In the genomic region with DNA sequence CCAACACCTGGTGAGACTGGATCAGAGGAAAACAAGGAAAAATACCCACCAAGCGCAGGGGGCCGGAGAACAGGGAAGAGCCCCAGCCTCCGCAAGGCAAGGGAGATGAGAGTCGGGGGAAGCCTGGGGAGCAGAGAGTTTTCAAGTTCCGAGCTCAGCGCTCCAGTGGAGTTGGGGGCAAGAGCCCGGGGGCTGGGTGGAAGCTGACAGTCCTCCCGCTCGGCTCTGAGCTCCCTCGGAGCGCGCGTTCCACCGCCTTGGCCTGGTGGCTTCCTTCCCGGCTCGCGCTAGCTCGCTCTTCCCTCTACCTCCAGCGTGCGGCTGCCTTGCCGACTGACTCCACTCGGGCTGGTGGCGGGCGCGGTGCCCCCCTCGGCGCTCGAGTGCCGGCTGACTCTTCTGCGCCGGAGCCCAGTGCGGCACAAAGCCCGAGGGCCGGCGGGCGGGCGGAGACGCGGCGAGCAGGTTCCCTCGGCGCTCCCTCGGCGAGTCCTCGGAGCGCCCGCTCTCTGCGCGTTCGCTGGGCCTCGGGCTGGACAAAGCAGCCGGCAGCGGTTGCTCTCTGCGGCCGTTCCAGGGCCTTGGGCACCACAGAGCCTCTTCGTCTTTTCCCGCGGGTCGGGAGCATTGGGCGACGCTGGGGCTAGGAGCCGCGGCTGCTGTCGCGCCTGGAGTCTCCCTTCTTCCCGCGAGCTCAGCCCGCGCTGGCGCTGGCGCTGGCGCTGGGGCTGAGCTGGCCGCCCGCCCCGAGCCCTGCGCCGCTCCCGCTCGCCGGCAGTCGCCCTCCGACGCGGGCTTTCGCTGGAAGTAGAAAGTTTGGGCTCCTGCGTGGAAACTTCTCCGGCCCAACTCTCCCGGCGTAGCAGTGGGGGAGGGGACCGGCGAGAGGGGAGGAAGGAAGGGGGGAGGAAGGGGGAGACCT, we compare ENCODE assay signal across 9 cellular contexts. TPM values are rescaled to one million over a fixed set of nuclear protein-coding genes. Genes with fewer than 3 reads are reported as not detected.
DNase-seq lines count a peak whose midpoint lies in the region; ATAC-seq and TF ChIP-seq lines count a peak whose summit lies in the region.
"Had no signal": no experiment of that assay in that cellular context is flagged by ENCODE, and none has a peak within 500 bp of the region (broad histone marks: within the 10 kb centered on the region; RNA-seq: fewer than 3 reads in every experiment).

No MANE protein-coding gene starts in this region.

- no peak overlapping the region for H2BK15ac ChIP-seq in mesendoderm (replicated peaks; ENCODE audit: low read depth)

- H3K27ac ChIP-seq in colonic mucosa (no peak overlapping the region), mesendoderm (ENCODE audit: low read depth, low read length) (no peak overlapping the region)

- H3K4me3 ChIP-seq in colonic mucosa (peak overlapping the region; percentile 16), mesendoderm (ENCODE audit: low read length) (no peak overlapping the region)

- H3K27me3 ChIP-seq in colonic mucosa (peaks cover 97% of the 10 kb centered on the region), mesendoderm (ENCODE audit: insufficient read depth, low read length, poor library complexity) (peaks cover 79% of the 10 kb centered on the region)

- CTCF ChIA-PET in activated CD4-positive, alpha-beta T cell treated with anti-CD3 and anti-CD28 coated beads for 36 hours (lab: Charles Lee) = interaction anchor here (1.1 to 2.1 kb wide), 2 partner anchors 9 to 10 kb away, joined by 3 to 4 read pairs; no protein-coding TSS in a partner anchor

- no peak overlapping the region for H2BK5ac ChIP-seq in mesendoderm (ENCODE audit: low read length)

- no peak overlapping the region for H4K5ac ChIP-seq in mesendoderm (ENCODE audit: low read length)

- no peak overlapping the region for H3K23ac ChIP-seq in mesendoderm (ENCODE audit: low read length)

- no peak overlapping the region for H3K27ac Mint-ChIP-seq in activated CD4-positive, alpha-beta T cell treated with anti-CD3 and anti-CD28 coated beads for 36 hours

- peaks cover 33% of the 10 kb centered on the region for H3K4me1 ChIP-seq in colonic mucosa
- peaks cover 9% of the 10 kb centered on the region for H3K4me1 ChIP-seq in mesendoderm (ENCODE audit: control insufficient read depth, low read depth, low read length)

- no peak overlapping the region for H3K4ac ChIP-seq in mesendoderm (ENCODE audit: low read depth, low read length)

- H3K4me3 Mint-ChIP-seq in activated CD4-positive, alpha-beta T cell treated with anti-CD3 and anti-CD28 coated beads for 36 hours = peak overlapping the region; percentile 60

- no peaks in the 10 kb centered on the region for H3K79me2 ChIP-seq in mesendoderm (ENCODE audit: control insufficient read depth, insufficient read depth, low read length)

- ATAC-seq in activated CD4-positive, alpha-beta T cell treated with anti-CD3 and anti-CD28 coated beads for 36 hours = no peak
- no peak for ATAC-seq in GM18867 (IDR thresholded peaks at IDR 0.05; ENCODE audit: unreplicated experiment)
- ATAC-seq in HG03432 (IDR thresholded peaks at IDR 0.05; ENCODE audit: unreplicated experiment) = no peak

- TF ChIP-seq CTCF in colonic mucosa (IDR thresholded peaks at IDR 0.05) = no peak

- H3K4me1 Mint-ChIP-seq in activated CD4-positive, alpha-beta T cell treated with anti-CD3 and anti-CD28 coated beads for 36 hours = peaks cover 38% of the 10 kb centered on the region

- no peaks in the 10 kb centered on the region for H3K9me3 ChIP-seq in colonic mucosa

- no peak overlapping the region for H3K18ac ChIP-seq in mesendoderm (ENCODE audit: low read length)

- DNase-seq in activated CD4-positive, alpha-beta T cell treated with anti-CD3 and anti-CD28 coated beads for 36 hours = peak; percentile 38
- no peak for DNase-seq in activated CD4-positive, alpha-beta T cell treated with anti-CD3 and anti-CD28 coated beads for 48 hours
- peak; percentile 47 for DNase-seq in NCI-H748 treated with DMSO at 0.1 percent for 48 hours (lab: John Stamatoyannopoulos, UW)
- no peak for DNase-seq in colonic mucosa
- DNase-seq in mesendoderm = peak; percentile 74
- DNase-seq in stimulated activated CD4-positive, alpha-beta T cell treated with anti-CD3 and anti-CD28 coated beads, Interleukin-2, amount 100 ng/mL, for 48 hours = no peak

- no peaks in the 10 kb centered on the region for H3K79me1 ChIP-seq in mesendoderm (ENCODE audit: low read length)

- no peaks in the 10 kb centered on the region for H3K36me3 Mint-ChIP-seq in activated CD4-positive, alpha-beta T cell treated with anti-CD3 and anti-CD28 coated beads for 36 hours (ENCODE audit: low read depth)

- peak overlapping the region; percentile 63 for H3K4me2 ChIP-seq in mesendoderm (ENCODE audit: low read length)

- POLR2A ChIA-PET in activated CD4-positive, alpha-beta T cell treated with anti-CD3 and anti-CD28 coated beads for 36 hours (lab: Charles Lee) = no interaction called here

- no peak overlapping the region for H3K9ac ChIP-seq in colonic mucosa (ENCODE audit: low read depth in 2 of 2, low read length in 2 of 2)
- H3K9ac ChIP-seq in mesendoderm (ENCODE audit: low read length) = peak overlapping the region; percentile 46

- no peaks in the 10 kb centered on the region for H3K9me3 Mint-ChIP-seq in activated CD4-positive, alpha-beta T cell treated with anti-CD3 and anti-CD28 coated beads for 36 hours (ENCODE audit: low read depth)

- H3K27me3 Mint-ChIP-seq in activated CD4-positive, alpha-beta T cell treated with anti-CD3 and anti-CD28 coated beads for 36 hours = peaks cover 66% of the 10 kb centered on the region

- no peak overlapping the region for H2BK120ac ChIP-seq in mesendoderm (ENCODE audit: low read depth, low read length)

- H4K8ac ChIP-seq in mesendoderm (ENCODE audit: low read depth, low read length) = no peak overlapping the region

- no CpG with 5 or more reads among the region's 91 CpGs for WGBS in mesendoderm (ENCODE audit: extremely low coverage, insufficient coverage, low lambda C conversion rate)

- intact Hi-C loops in activated CD4-positive, alpha-beta T cell treated with anti-CD3 and anti-CD28 coated beads for 36 hours (cut with DNase I, micrococcal nuclease) = loop anchor here (5.0 to 10.0 kb wide), 5 partner anchors 282 to 1485 kb away; a partner anchor contains a TSS
- intact Hi-C loops in colonic mucosa (cut with DNase I) = no loop called here

- H2AK5ac ChIP-seq in mesendoderm (ENCODE audit: low read length) = no peak overlapping the region

- peak overlapping the region; percentile 73 for H3K56ac ChIP-seq in mesendoderm (ENCODE audit: low read length)

- H3K36me3 ChIP-seq in colonic mucosa (no peaks in the 10 kb centered on the region), mesendoderm (ENCODE audit: control insufficient read depth, insufficient read depth, low read length) (no peaks in the 10 kb centered on the region)

RNA-seq across cellular contexts. Expression of a gene that starts 1.0 kb away (rescaled TPM):
- under 1 TPM in 1 of 2 experiments, not detected in 1; 0.07 TPM for total RNA-seq in activated CD4-positive, alpha-beta T cell treated with anti-CD3 and anti-CD28 coated beads for 36 hours
- total RNA-seq in colonic mucosa = 1 to 10 TPM; 1.1 to 1.6 TPM
- polyA plus RNA-seq in mesendoderm (2013, experiment 1 of 2) = 0.32 TPM
- polyA plus RNA-seq in mesendoderm (2013, experiment 2 of 2) = 0.24 TPM
- total RNA-seq: glomerular endothelial cell had no signal

Comparison
In these comparisons a context has a peak if more than half of its experiments do, and no peak if none do; other contexts are left out.
1. DNase-seq: peak in activated CD4-positive, alpha-beta T cell treated with anti-CD3 and anti-CD28 coated beads for 36 hours (single experiment), NCI-H748 treated with DMSO at 0.1 percent for 48 hours (single experiment) and mesendoderm (single experiment); none in activated CD4-positive, alpha-beta T cell treated with anti-CD3 and anti-CD28 coated beads for 48 hours (single experiment), colonic mucosa (single experiment) and stimulated activated CD4-positive, alpha-beta T cell treated with anti-CD3 and anti-CD28 coated beads, Interleukin-2, amount 100 ng/mL, for 48 hours (0 of 2).